14 cellular contexts compared by ENCODE assay signal in genomic region chr16:87990254-87990653, GRCh38. TPM values are rescaled to one million over a fixed set of nuclear protein-coding genes. Genes with fewer than 3 reads are reported as not detected.
"Had no signal": no experiment of that assay in that cellular context is flagged by ENCODE, and none has a peak within 500 bp of the region (broad histone marks: within the 10 kb centered on the region; RNA-seq: fewer than 3 reads in every experiment).

No MANE protein-coding gene starts in this region.

RNA-seq across cellular contexts. Expression of gene CA5A, which starts 53.9 kb away (rescaled TPM):
- total RNA-seq: activated CD4-positive, alpha-beta memory T cell treated with anti-CD3 and anti-CD28 coated beads for 36 hours; activated CD4-positive, alpha-beta T cell treated with anti-CD3 and anti-CD28 coated beads, Interleukin-2, amount 10 ng/mL, durations not matched to agents 24 days and 14 days; activated CD8-positive, alpha-beta memory T cell treated with anti-CD3 and anti-CD28 coated beads for 36 hours; activated CD8-positive, alpha-beta T cell treated with anti-CD3 and anti-CD28 coated beads for 36 hours; activated naive CD4-positive, alpha-beta T cell treated with anti-CD3 and anti-CD28 coated beads for 36 hours; activated naive CD4-positive, alpha-beta T cell treated with anti-CD3 and anti-CD28 coated beads, Interleukin-2, amount 50 U/mL, for 72 hours; activated naive CD8-positive, alpha-beta T cell treated with anti-CD3 and anti-CD28 coated beads for 36 hours; activated T-helper 17 cell treated with anti-CD3 and anti-CD28 coated beads, Interleukin-2, amount 50 U/mL, for 72 hours; aorta; astrocyte; bronchial epithelial cell; cardiac muscle cell; T-helper 2 cell treated with Interferon-gamma antibody and Interleukin-4, amounts not matched to agents 100 ng/mL and 5 ng/mL, for 36 hours; WTC11 had no signal
